ENCODE assay signal across 9 cellular contexts in the genomic region with DNA sequence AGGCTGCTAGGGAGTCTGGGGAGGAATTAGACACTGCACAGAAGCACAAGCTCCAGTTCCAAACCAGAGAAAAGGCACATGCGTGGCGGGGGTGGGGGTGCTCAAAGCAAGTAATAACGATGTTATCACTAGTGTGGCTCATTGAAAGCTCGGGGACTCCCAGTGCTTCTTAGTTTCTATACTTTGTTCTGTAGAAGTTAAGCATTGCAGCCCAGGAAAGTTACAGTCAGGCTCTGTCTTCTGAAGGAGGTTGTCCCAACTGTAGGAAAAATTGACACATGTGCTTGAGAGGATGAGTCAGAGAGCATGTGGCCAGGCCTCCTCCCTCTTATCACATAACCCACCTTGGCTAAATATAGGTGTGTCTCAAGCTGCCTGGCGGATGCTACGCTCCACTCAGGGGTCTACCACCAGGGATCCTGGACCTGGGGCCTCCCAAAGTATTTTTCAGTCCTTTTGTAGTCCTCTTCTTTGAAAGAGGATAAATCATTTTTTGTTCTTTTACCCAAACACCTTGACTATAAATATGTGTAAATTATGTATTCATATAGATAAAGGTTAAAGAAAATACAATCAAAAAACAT. TPM values are rescaled to one million over a fixed set of nuclear protein-coding genes. Genes with fewer than 3 reads are reported as not detected.
DNase-seq lines count a peak whose midpoint lies in the region; ATAC-seq and TF ChIP-seq lines count a peak whose summit lies in the region.
"Had no signal": no experiment of that assay in that cellular context is flagged by ENCODE, and none has a peak within 500 bp of the region (broad histone marks: within the 10 kb centered on the region; RNA-seq: fewer than 3 reads in every experiment).

No MANE protein-coding gene starts in this region.

- no peak overlapping the region for H3K18ac ChIP-seq in H9 (ENCODE audit: insufficient read length, low read depth, low read length)

- peak; percentile 61 for DNase-seq in stimulated activated naive CD4-positive, alpha-beta T cell treated with Interleukin-2 at 50 U/mL for 16 hours (lab: John Stamatoyannopoulos, UW)
- DNase-seq in stimulated activated naive CD4-positive, alpha-beta T cell (lab: John Stamatoyannopoulos, UW): no peak
- DNase-seq in activated CD4-positive, alpha-beta memory T cell treated with anti-CD3 and anti-CD28 coated beads, Interleukin-2, amount 10 ng/mL, durations not matched to agents 7 days and 5 days: peak; percentile 28
- DNase-seq in Right ventricle myocardium superior (no peak), H9 (no peak)
- peak; percentile 55 to 64 for DNase-seq in stimulated activated CD4-positive, alpha-beta T cell treated with anti-CD3 and anti-CD28 coated beads, Interleukin-4, amount 100 ng/mL, for 4 hours

- no peak overlapping the region for H3T11ph ChIP-seq in H9 (ENCODE audit: low read length)

- peaks cover 3% of the 10 kb centered on the region for H3K23me2 ChIP-seq in H9 (ENCODE audit: insufficient read length, low read depth, low read length, poor library complexity, severe bottlenecking)

- WGBS in H9 (ENCODE audit: extremely low coverage, insufficient read length, low lambda C conversion rate): no CpG with 5 or more reads among the region's 6 CpGs

- peaks cover 5% of the 10 kb centered on the region; the same call in 1 of the 2 replicates for H3K4me1 ChIP-seq in H9 (ENCODE audit: insufficient read depth, low read length)

- H4K91ac ChIP-seq in H9 (ENCODE audit: insufficient read length, low read depth, low read length): no peak overlapping the region

- no peak overlapping the region for H2BK15ac ChIP-seq in H9 (ENCODE audit: low read depth, low read length)

- no peaks in the 10 kb centered on the region for H3K9me3 Mint-ChIP-seq in activated CD4-positive, alpha-beta memory T cell treated with anti-CD3 and anti-CD28 coated beads, Interleukin-2, amount 10 ng/mL, durations not matched to agents 7 days and 5 days
- no peaks in the 10 kb centered on the region for H3K9me3 Mint-ChIP-seq in H9

- intact Hi-C loops in Right ventricle myocardium superior (cut with DNase I): no loop called here

- no peak overlapping the region for H3K56ac ChIP-seq in H9 (ENCODE audit: insufficient read length, low read depth, low read length)

- H4K20me1 ChIP-seq in H9 (ENCODE audit: control insufficient read depth, insufficient read depth, insufficient read length): no peaks in the 10 kb centered on the region

- H3K4me3 Mint-ChIP-seq in activated CD4-positive, alpha-beta memory T cell treated with anti-CD3 and anti-CD28 coated beads, Interleukin-2, amount 10 ng/mL, durations not matched to agents 7 days and 5 days: no peak overlapping the region
- no peak overlapping the region for H3K4me3 Mint-ChIP-seq in H9

- no peak overlapping the region for H4K8ac ChIP-seq in H9 (replicated peaks; ENCODE audit: insufficient read length, low read depth, low read length)

- no peak overlapping the region for H2AFZ ChIP-seq in H9 (ENCODE audit: low read length)

- no peak overlapping the region for H3K4ac ChIP-seq in H9 (ENCODE audit: low read depth, low read length)

- H3K36me3 Mint-ChIP-seq in activated CD4-positive, alpha-beta memory T cell treated with anti-CD3 and anti-CD28 coated beads, Interleukin-2, amount 10 ng/mL, durations not matched to agents 7 days and 5 days (ENCODE audit: low read depth): no peaks in the 10 kb centered on the region
- H3K36me3 Mint-ChIP-seq in H9 (ENCODE audit: insufficient read depth in 1 of 3, low read depth in 3 of 3): peaks cover 0 to 5% (median 0%) of the 10 kb centered on the region in 3 experiments; a peak in 2 of 7 replicates

- no peak overlapping the region for H2BK20ac ChIP-seq in H9 (ENCODE audit: low read depth, low read length, poor library complexity, severe bottlenecking)

- no peaks in the 10 kb centered on the region for H3K79me2 ChIP-seq in H9 (ENCODE audit: insufficient read depth, low read length)

- H3K27ac Mint-ChIP-seq in activated CD4-positive, alpha-beta memory T cell treated with anti-CD3 and anti-CD28 coated beads, Interleukin-2, amount 10 ng/mL, durations not matched to agents 7 days and 5 days: peak overlapping the region; percentile 0
- H3K27ac Mint-ChIP-seq in H9: no peak overlapping the region

- no peaks in the 10 kb centered on the region for H3K27me3 Mint-ChIP-seq in activated CD4-positive, alpha-beta memory T cell treated with anti-CD3 and anti-CD28 coated beads, Interleukin-2, amount 10 ng/mL, durations not matched to agents 7 days and 5 days
- H3K27me3 Mint-ChIP-seq in H9 (ENCODE audit: low read depth): peaks cover 3% of the 10 kb centered on the region

- H3K9ac ChIP-seq in H9 (ENCODE audit: extremely low read depth, insufficient read length, low read length): no peak overlapping the region

- H4K5ac ChIP-seq in H9 (ENCODE audit: insufficient read length, low read depth, low read length): no peak overlapping the region

- no peaks in the 10 kb centered on the region for H3K9me3 ChIP-seq in H9 (ENCODE audit: control insufficient read depth, low read depth, low read length)

- no peak overlapping the region for H2BK12ac ChIP-seq in H9 (ENCODE audit: insufficient read length, low read depth, low read length)

- POLR2A ChIA-PET in activated CD4-positive, alpha-beta memory T cell treated with anti-CD3 and anti-CD28 coated beads, Interleukin-2, amount 10 ng/mL, durations not matched to agents 7 days and 5 days (lab: Charles Lee): interaction anchor here (1.2 kb wide), 1 partner anchor 8 kb away, joined by 4 read pairs; no protein-coding TSS in a partner anchor

- H3K27ac ChIP-seq in H9 (ENCODE audit: insufficient read length, low read depth, low read length): no peak overlapping the region
- H3K27ac ChIP-seq: VCaP had no signal

- no peak overlapping the region for H2AK5ac ChIP-seq in H9 (ENCODE audit: insufficient read length, low read length)

- H3K79me1 ChIP-seq in H9 (ENCODE audit: insufficient read depth, low read depth, low read length, poor library complexity, severe bottlenecking): no peaks in the 10 kb centered on the region

- no peak overlapping the region for H3K23ac ChIP-seq in H9 (ENCODE audit: insufficient read length, low read depth, low read length)

- H2BK120ac ChIP-seq in H9 (ENCODE audit: low read depth, low read length, poor library complexity, severe bottlenecking): no peak overlapping the region

- CTCF ChIA-PET in activated CD4-positive, alpha-beta memory T cell treated with anti-CD3 and anti-CD28 coated beads, Interleukin-2, amount 10 ng/mL, durations not matched to agents 7 days and 5 days (lab: Charles Lee): interaction anchor here (0.6 to 2.1 kb wide), 6 partner anchors 14 to 1492 kb away, joined by 3 to 9 read pairs (median 4); no protein-coding TSS in a partner anchor

- peaks cover 33% of the 10 kb centered on the region for H3K4me1 Mint-ChIP-seq in activated CD4-positive, alpha-beta memory T cell treated with anti-CD3 and anti-CD28 coated beads, Interleukin-2, amount 10 ng/mL, durations not matched to agents 7 days and 5 days
- H3K4me1 Mint-ChIP-seq in H9: peaks cover 34 to 40% of the 10 kb centered on the region in 2 experiments

- no peak overlapping the region for H3K14ac ChIP-seq in H9 (ENCODE audit: insufficient read depth, low read length)

- TF ChIP-seq CTCF in H9 (conservative IDR thresholded peaks at IDR 0.05): no peak

- ATAC-seq in Right ventricle myocardium superior (ENCODE audit: poor library complexity) (peak; percentile 56), HG03135 (IDR thresholded peaks at IDR 0.05; ENCODE audit: unreplicated experiment) (no peak), HG02840 (IDR thresholded peaks at IDR 0.05; ENCODE audit: low FRiP score, unreplicated experiment) (no peak)

- no peak overlapping the region for H2BK5ac ChIP-seq in H9 (ENCODE audit: insufficient read length, low read length)

- no peaks in the 10 kb centered on the region for H3K27me3 ChIP-seq in H9 (ENCODE audit: insufficient read depth, low read length)

- H3K4me2 ChIP-seq in H9 (ENCODE audit: insufficient read depth, insufficient read length, low read length): no peak overlapping the region

RNA-seq across cellular contexts. Expression of gene GALNT5, which starts 3.8 kb away (rescaled TPM):
- total RNA-seq in activated CD4-positive, alpha-beta memory T cell treated with anti-CD3 and anti-CD28 coated beads, Interleukin-2, amount 10 ng/mL, durations not matched to agents 7 days and 5 days: not detected
- total RNA-seq in Right ventricle myocardium superior (0.16 TPM), H9 (2021) (0.13 and 0.17 TPM in 2 replicates)

Comparison
In these comparisons a context has a peak if more than half of its experiments do, and no peak if none do; other contexts are left out.
1. DNase-seq: peak in stimulated activated naive CD4-positive, alpha-beta T cell treated with Interleukin-2 at 50 U/mL for 16 hours (single experiment), activated CD4-positive, alpha-beta memory T cell treated with anti-CD3 and anti-CD28 coated beads, Interleukin-2, amount 10 ng/mL, durations not matched to agents 7 days and 5 days (single experiment) and stimulated activated CD4-positive, alpha-beta T cell treated with anti-CD3 and anti-CD28 coated beads, Interleukin-4, amount 100 ng/mL, for 4 hours (2 of 2); none in stimulated activated naive CD4-positive, alpha-beta T cell (0 of 6), Right ventricle myocardium superior (single experiment) and H9 (single experiment).